In the genomic region with DNA sequence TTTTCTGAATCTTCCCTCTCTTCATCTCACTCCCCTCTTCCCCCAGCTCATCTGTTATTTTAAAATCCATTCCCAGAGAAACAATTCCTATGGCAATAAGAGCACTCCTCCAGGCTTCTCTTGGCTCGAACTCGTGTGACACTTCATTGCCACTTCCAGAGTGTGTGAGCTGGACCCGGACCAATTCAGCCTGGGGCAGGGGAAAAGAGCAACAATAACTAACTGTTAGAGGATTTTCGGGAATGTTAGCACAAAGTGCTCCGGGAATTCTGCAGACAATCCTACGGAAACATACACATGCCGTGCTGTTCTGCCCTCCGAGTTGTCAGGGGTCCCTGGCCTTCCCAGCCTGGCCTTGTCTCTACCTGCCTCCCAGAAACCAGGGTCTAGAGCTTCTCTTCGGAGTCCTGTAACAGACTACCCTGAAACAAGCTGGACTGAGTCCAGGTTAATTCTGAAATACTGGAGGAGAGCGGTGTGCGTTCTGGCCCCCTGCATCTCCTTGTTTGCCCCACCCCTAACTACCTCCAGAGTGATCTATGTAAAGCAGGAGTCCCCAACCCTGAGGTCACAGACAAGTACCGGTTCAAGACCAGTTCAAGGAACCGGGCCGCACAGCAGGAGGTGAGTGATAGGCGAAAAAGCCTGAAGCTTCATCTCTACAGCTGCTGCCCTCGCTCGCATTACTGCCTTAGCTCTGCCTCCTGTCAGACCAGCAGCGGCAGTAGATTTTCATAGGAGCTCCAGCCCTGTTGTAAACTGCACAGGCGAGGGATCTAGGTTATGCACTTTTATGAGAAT, we compare ENCODE assay signal across 17 cellular contexts. TPM values are rescaled to one million over a fixed set of nuclear protein-coding genes. Genes with fewer than 3 reads are reported as not detected.
DNase-seq lines count a peak whose midpoint lies in the region; ATAC-seq, FAIRE-seq and TF ChIP-seq lines count a peak whose summit lies in the region.
"Had no signal": no experiment of that assay in that cellular context is flagged by ENCODE, and none has a peak within 500 bp of the region (broad histone marks: within the 10 kb centered on the region; RNA-seq: fewer than 3 reads in every experiment).

No MANE protein-coding gene starts in this region.

- no peaks in the 10 kb centered on the region for H3K79me2 ChIP-seq in hepatocyte

- H3K9me3 ChIP-seq in hepatocyte (ENCODE audit: low read depth) (no peaks in the 10 kb centered on the region), esophagus muscularis mucosa (no peaks in the 10 kb centered on the region)
- H3K9me3 ChIP-seq: gastrocnemius medialis, psoas muscle, tibial nerve had no signal

- no peak for TF ChIP-seq CTCF in hepatocyte (IDR thresholded peaks at IDR 0.05; ENCODE audit: poor library complexity)
- TF ChIP-seq CTCF in esophagus muscularis mucosa (IDR thresholded peaks at IDR 0.05): no peak

- 55% methylated on average over 19 of the region's 19 CpGs for WGBS in hepatocyte (ENCODE audit: low lambda C conversion rate, missing lambda C conversion rate)
- 43% methylated on average over 19 of the region's 19 CpGs for WGBS in esophagus muscularis mucosa

- FAIRE-seq in frontal cortex (lab: Jason Lieb, UNC): no peak

- H4K20me1 ChIP-seq in hepatocyte (ENCODE audit: insufficient read depth, poor library complexity, severe bottlenecking): no peaks in the 10 kb centered on the region

- peaks cover 7% of the 10 kb centered on the region for H3K4me1 ChIP-seq in hepatocyte (ENCODE audit: insufficient read depth)
- H3K4me1 ChIP-seq in esophagus muscularis mucosa: peaks cover 0 to 14% (median 11%) of the 10 kb centered on the region in 4 donors
- H3K4me1 ChIP-seq: gastrocnemius medialis, psoas muscle had no signal

- H2AFZ ChIP-seq in hepatocyte: no peak overlapping the region

- ATAC-seq in sciatic nerve: peak; percentile 42
- ATAC-seq: effector memory CD8-positive, alpha-beta T cell; gastrocnemius medialis; psoas muscle had no signal

- intact Hi-C loops in sciatic nerve (cut with DNase I) (no loop called here), esophagus muscularis mucosa (cut with DNase I) (no loop called here)

- H3K4me3 ChIP-seq in hepatocyte (no peak overlapping the region), esophagus muscularis mucosa (no peak overlapping the region)
- H3K4me3 ChIP-seq: gastrocnemius medialis, psoas muscle, tibial nerve had no signal

- no peaks in the 10 kb centered on the region for H3K27me3 ChIP-seq in hepatocyte
- H3K27me3 ChIP-seq in esophagus muscularis mucosa: peaks cover 0 to 44% (median 0%) of the 10 kb centered on the region in 4 donors

- no peaks in the 10 kb centered on the region for H3K36me3 ChIP-seq in hepatocyte (replicated peaks; ENCODE audit: insufficient read depth, low read depth)
- no peaks in the 10 kb centered on the region for H3K36me3 ChIP-seq in esophagus muscularis mucosa
- H3K36me3 ChIP-seq: gastrocnemius medialis, tibial nerve had no signal

- no peak for TF ChIP-seq EP300 in esophagus muscularis mucosa (IDR thresholded peaks at IDR 0.05)

- H3K27ac ChIP-seq in hepatocyte (peak overlapping the region; percentile 37), esophagus muscularis mucosa (replicated peaks in 1 of 4) (no peak overlapping the region)
- H3K27ac ChIP-seq: gastrocnemius medialis, psoas muscle, tibial nerve had no signal

- H3K4me2 ChIP-seq in hepatocyte: peak overlapping the region; percentile 35

- H3K9me2 ChIP-seq in hepatocyte (replicated peaks; ENCODE audit: insufficient read depth): no peaks in the 10 kb centered on the region

- peak; percentile 9 for DNase-seq in NCI-H2029 treated with DMSO at 0.1 percent for 48 hours (lab: John Stamatoyannopoulos, UW)
- no peak for DNase-seq in NCI-H2029 (lab: John Stamatoyannopoulos, UW)
- peak; percentile 68 for DNase-seq in RPMI7951 (ENCODE audit: low read depth)
- peak; percentile 28 for DNase-seq in hepatocyte (ENCODE audit: low spot score)
- DNase-seq in sciatic nerve (ENCODE audit: low spot score): no peak
- no peak for DNase-seq in NCI-H1694 (lab: John Stamatoyannopoulos, UW)
- DNase-seq in esophagus muscularis mucosa (ENCODE audit: extremely low spot score): no peak
- no peak for DNase-seq in frontal cortex (ENCODE audit: low spot score in 2 of 2)
- DNase-seq: activated naive CD4-positive, alpha-beta T cell treated with anti-CD3 and anti-CD28 coated beads, Interleukin-2, amount 10 ng/mL, durations not matched to agents 7 days and 5 days; CD4-positive, alpha-beta memory T cell; effector memory CD8-positive, alpha-beta T cell; gastrocnemius medialis; GDM1; psoas muscle; SW 1271 had no signal

- no peak for TF ChIP-seq POLR2A in esophagus muscularis mucosa (IDR thresholded peaks at IDR 0.05; ENCODE audit: low read depth)

RNA-seq across cellular contexts. Expression of gene COL26A1, which starts 11.3 kb away (rescaled TPM):
- total RNA-seq in RPMI7951 (2014; rRNA removed; shearing (Covaris generic)): 0.29 and 0.60 TPM in 2 replicates
- total RNA-seq in hepatocyte (9.4 and 11.6 TPM in 2 replicates), sciatic nerve (0.09 TPM), esophagus muscularis mucosa (not detected), frontal cortex (14.3 TPM)
- polyA plus RNA-seq in hepatocyte: 10.8 and 19.1 TPM in 2 replicates
- total RNA-seq: A172; CD4-positive, alpha-beta memory T cell; gastrocnemius medialis; psoas muscle had no signal
- polyA plus RNA-seq: CD4-positive, alpha-beta memory T cell had no signal

RNA-seq across cellular contexts. Expression of gene IFT22, which starts 52.4 kb away (rescaled TPM):
- total RNA-seq in RPMI7951 (2014; rRNA removed; shearing (Covaris generic)): 58.2 and 62.0 TPM in 2 replicates
- total RNA-seq in hepatocyte (24.2 and 30.5 TPM in 2 replicates), sciatic nerve (18.8 TPM), esophagus muscularis mucosa (10 to 100 TPM; 25.2 to 33.1 (median 28.5) TPM), frontal cortex (33.8 TPM)
- polyA plus RNA-seq in hepatocyte: 29.8 and 42.2 TPM in 2 replicates

Comparison
In these comparisons a context has a peak if more than half of its experiments do, and no peak if none do; other contexts are left out.
1. DNase-seq: peak in NCI-H2029 treated with DMSO at 0.1 percent for 48 hours (single experiment), RPMI7951 (single experiment) and hepatocyte (single experiment); none in NCI-H2029 (single experiment), sciatic nerve (single experiment), NCI-H1694 (single experiment), esophagus muscularis mucosa (single experiment) and frontal cortex (0 of 2).